Comparison of ENCODE assay signal across 9 cellular contexts in the genomic region with DNA sequence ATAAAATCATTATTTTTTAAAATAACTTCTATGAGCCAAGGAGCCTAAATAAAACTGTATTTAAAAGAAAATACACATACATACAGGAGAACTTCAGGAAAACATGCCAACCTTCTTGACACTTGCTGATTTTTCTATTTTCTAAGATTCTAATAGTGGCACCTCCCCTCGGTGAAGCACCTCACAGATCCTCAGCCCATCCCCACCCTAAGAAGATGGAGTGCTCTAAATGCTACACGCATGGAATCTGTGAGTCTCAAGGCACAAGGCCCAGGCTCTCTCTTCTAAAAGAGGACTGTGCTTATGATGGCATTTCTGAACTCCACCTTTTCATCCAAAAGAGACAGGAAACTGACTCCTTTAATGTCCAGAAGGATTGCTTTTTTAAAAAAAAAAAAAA.
"Had no signal": no experiment of that assay in that cellular context is flagged by ENCODE, and none has a peak within 500 bp of the region (broad histone marks: within the 10 kb centered on the region; RNA-seq: fewer than 3 reads in every experiment).

No MANE protein-coding gene starts in this region.

- DNase-seq: GM23248, GOT3, H7, H9, HCEC 1CT, HFFc6 had no signal

- H3K4me3 ChIP-seq: GM23248, GM23338, HAP-1 had no signal

- H3K9me3 ChIP-seq: HAP-1 had no signal

- ATAC-seq: GM23338, HCT116 had no signal

- H3K9ac ChIP-seq: GM23248 had no signal

- H3K27ac ChIP-seq: GM23248 had no signal

- H3K4me1 Mint-ChIP-seq: GM23338, H9 had no signal

- H3K4me3 Mint-ChIP-seq: GM23338, H9, HFFc6 had no signal

- H3K4me2 ChIP-seq: GM23338 had no signal

- H3K27ac Mint-ChIP-seq: GM23338, HFFc6 had no signal

- H3K9me3 Mint-ChIP-seq: GM23338, H9, HFFc6 had no signal

- H2AFZ ChIP-seq: GM23248, GM23338 had no signal
